ENCODE assay signal across 18 cellular contexts in the genomic region with DNA sequence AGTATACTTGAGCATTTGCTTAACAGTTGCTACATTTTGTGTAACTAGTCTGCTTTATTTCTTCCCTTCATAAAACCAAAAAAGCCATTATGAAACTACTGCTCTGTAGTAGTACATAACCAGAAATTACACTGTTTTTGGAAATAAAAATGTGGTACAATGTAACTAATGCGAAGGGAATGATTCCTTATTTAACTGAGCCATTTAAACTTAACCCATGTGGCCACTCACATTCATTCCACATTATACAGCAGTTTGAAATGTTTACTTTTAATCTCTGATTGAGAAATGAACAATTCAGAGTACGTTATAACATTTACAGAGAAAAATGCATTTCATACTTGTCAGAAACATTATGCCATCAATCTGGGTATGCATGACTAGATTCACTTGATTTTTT.
DNase-seq lines count a peak whose midpoint lies in the region; ATAC-seq and TF ChIP-seq lines count a peak whose summit lies in the region.
"Had no signal": no experiment of that assay in that cellular context is flagged by ENCODE, and none has a peak within 500 bp of the region (broad histone marks: within the 10 kb centered on the region; RNA-seq: fewer than 3 reads in every experiment).

No MANE protein-coding gene starts in this region.

- TF ChIP-seq POLR2A in GM18505 (IDR thresholded peaks at IDR 0.05; ENCODE audit: borderline replicate concordance, extremely low read depth, insufficient read depth, insufficient read length) = no peak

- DNase-seq in EH (ENCODE audit: low read depth) (peak; percentile 65), adipocyte (ENCODE audit: low read depth) (peak; percentile 72), hepatocyte (ENCODE audit: low spot score) (no peak), stromal cell of bone marrow (ENCODE audit: low read depth) (peak; percentile 38), dermis blood vessel endothelial cell (no peak)
- DNase-seq: ACHN; H9; NCI-H1105; NCI-H2081; NCI-H2171; NCI-H345; NCI-H524; NCI-H774; NK-92 treated with Interleukin-12 subunit alpha and Interleukin-12 subunit beta, amount 100 ng/mL, for 24 hours; SJCRH30 had no signal

- ATAC-seq in HG02642 (IDR thresholded peaks at IDR 0.05; ENCODE audit: poor library complexity, unreplicated experiment) (no peak), GM18505 (IDR thresholded peaks at IDR 0.05; ENCODE audit: unreplicated experiment) (no peak)

- H3K9me2 ChIP-seq in hepatocyte (replicated peaks; ENCODE audit: insufficient read depth) = no peaks in the 10 kb centered on the region

- H3K4me3 ChIP-seq in adipocyte (ENCODE audit: low read length) (no peak overlapping the region), hepatocyte (no peak overlapping the region)
- H3K4me3 ChIP-seq: Peyer's patch, SJCRH30 had no signal

- 63% methylated on average over 2 of the region's 2 CpGs for WGBS in hepatocyte (ENCODE audit: low lambda C conversion rate, missing lambda C conversion rate)

- H3K4me2 ChIP-seq in hepatocyte = no peak overlapping the region

- no peak overlapping the region for H2AFZ ChIP-seq in hepatocyte

- H3K9me3 ChIP-seq in adipocyte (ENCODE audit: control insufficient read depth, low read length) (peaks cover 7% of the 10 kb centered on the region), hepatocyte (ENCODE audit: low read depth) (no peaks in the 10 kb centered on the region)
- H3K9me3 ChIP-seq: Peyer's patch, SJCRH30 had no signal

- peaks cover 5% of the 10 kb centered on the region for H3K27me3 ChIP-seq in adipocyte (replicated peaks; ENCODE audit: control insufficient read depth, insufficient read depth, low read length)
- H3K27me3 ChIP-seq in hepatocyte = no peaks in the 10 kb centered on the region
- H3K27me3 ChIP-seq: Peyer's patch, SJCRH30 had no signal

- peak overlapping the region; percentile 39 for H3K27ac ChIP-seq in hepatocyte
- H3K27ac ChIP-seq: Peyer's patch, SJCRH30 had no signal

- H3K79me2 ChIP-seq in hepatocyte = no peaks in the 10 kb centered on the region

- no peak for TF ChIP-seq CTCF in hepatocyte (IDR thresholded peaks at IDR 0.05; ENCODE audit: poor library complexity)

- H4K20me1 ChIP-seq in hepatocyte (ENCODE audit: insufficient read depth, poor library complexity, severe bottlenecking) = no peaks in the 10 kb centered on the region

- no peaks in the 10 kb centered on the region for H3K36me3 ChIP-seq in adipocyte (ENCODE audit: control insufficient read depth, insufficient read depth, low read length, severe bottlenecking)
- H3K36me3 ChIP-seq in hepatocyte (replicated peaks; ENCODE audit: insufficient read depth, low read depth) = no peaks in the 10 kb centered on the region
- H3K36me3 ChIP-seq: Peyer's patch, SJCRH30 had no signal

- H3K4me1 ChIP-seq in adipocyte (ENCODE audit: control insufficient read depth, insufficient read depth, low read length) (peaks cover 11% of the 10 kb centered on the region), hepatocyte (ENCODE audit: insufficient read depth) (peaks cover 3% of the 10 kb centered on the region)
- H3K4me1 ChIP-seq: Peyer's patch, SJCRH30 had no signal

- H3K9ac ChIP-seq in adipocyte (ENCODE audit: low read length) = no peak overlapping the region

Comparison
In these comparisons a context has a peak if more than half of its experiments do, and no peak if none do; other contexts are left out.
1. DNase-seq: peak in EH (single experiment), adipocyte (single experiment) and stromal cell of bone marrow (single experiment); none in hepatocyte (single experiment) and dermis blood vessel endothelial cell (single experiment).